8 cellular contexts compared by ENCODE assay signal in genomic region chr2:196638765-196639164, GRCh38. TPM values are rescaled to one million over a fixed set of nuclear protein-coding genes. Genes with fewer than 3 reads are reported as not detected.
DNase-seq lines count a peak whose midpoint lies in the region; ATAC-seq, FAIRE-seq and TF ChIP-seq lines count a peak whose summit lies in the region.

No MANE protein-coding gene starts in this region.

- POLR2A ChIA-PET in RWPE1 (lab: Yijun Ruan, JAX; ENCODE audit: low non-redundant PET) = interaction anchor here (1.1 kb wide), 1 partner anchor 37 kb away, joined by 3 read pairs; no protein-coding TSS in a partner anchor

- peak overlapping the region in 3 of 4 donors; percentile 46 to 77 (median 69) for H3K4me3 ChIP-seq in Peyer's patch
- peak overlapping the region; percentile 81 for H3K4me3 ChIP-seq in epithelial cell of proximal tubule (ENCODE audit: low read depth, low read length)
- no peak overlapping the region for H3K4me3 ChIP-seq in ovary

- ATAC-seq in HG03175 (IDR thresholded peaks at IDR 0.05; ENCODE audit: unreplicated experiment) (no peak), GM19463 (IDR thresholded peaks at IDR 0.05; ENCODE audit: unreplicated experiment) (no peak)

- H3K27ac ChIP-seq in Peyer's patch = no peak overlapping the region
- H3K27ac ChIP-seq in ovary = no peak overlapping the region
- H3K27ac ChIP-seq in RWPE1 = no peak overlapping the region

- CTCF ChIA-PET in RWPE1 (lab: Yijun Ruan, JAX) = interaction anchor here (0.6 kb wide), 1 partner anchor 825 kb away, joined by 3 read pairs; no protein-coding TSS in a partner anchor

- intact Hi-C loops in ovary (cut with DNase I) = no loop called here

- DNase-seq in GM12891 (ENCODE audit: insufficient read length, low spot score) = no peak
- peak in 1 of 3 donors; percentile 47 for DNase-seq in Peyer's patch
- DNase-seq in epithelial cell of proximal tubule (ENCODE audit: low read depth) = no peak
- peak in 3 of 5 donors; percentile 15 to 30 (median 28) for DNase-seq in ovary
- no peak for DNase-seq in RWPE1 (ENCODE audit: low spot score)
- no peak for DNase-seq in HuH-7 (ENCODE audit: low spot score)

- WGBS in ovary, 3 donors = 92 to 94% (median 94%) methylated on average over 19 of the region's 19 CpGs

- H3K4me1 ChIP-seq in Peyer's patch = peaks cover 0 to 6% (median 0%) of the 10 kb centered on the region in 4 donors
- peaks cover 2% of the 10 kb centered on the region for H3K4me1 ChIP-seq in ovary (ENCODE audit: insufficient read depth)

- H3K36me3 ChIP-seq in Peyer's patch (no peaks in the 10 kb centered on the region), ovary (no peaks in the 10 kb centered on the region)

- TF ChIP-seq CTCF in Peyer's patch (IDR thresholded peaks at IDR 0.05) (no peak), epithelial cell of proximal tubule (conservative IDR thresholded peaks at IDR 0.05; ENCODE audit: low read depth, low read length) (no peak), ovary (IDR thresholded peaks at IDR 0.05) (no peak), RWPE1 (conservative IDR thresholded peaks at IDR 0.05; ENCODE audit: low read depth) (no peak)

- H3K9me3 ChIP-seq in Peyer's patch (no peaks in the 10 kb centered on the region), ovary (no peaks in the 10 kb centered on the region)

- TF ChIP-seq POLR2A in GM12891 (IDR thresholded peaks at IDR 0.05; ENCODE audit: low read depth, low read length) = no peak
- no peak for TF ChIP-seq POLR2A in Peyer's patch (IDR thresholded peaks at IDR 0.05)
- no peak for TF ChIP-seq POLR2A in ovary (IDR thresholded peaks at IDR 0.05)

- peak; percentile 33 for FAIRE-seq in GM12891 (lab: Jason Lieb, UNC)

- no peak for TF ChIP-seq EP300 in ovary (IDR thresholded peaks at IDR 0.05)

- no peaks in the 10 kb centered on the region for H3K27me3 ChIP-seq in Peyer's patch
- H3K27me3 ChIP-seq in ovary = no peaks in the 10 kb centered on the region

TF ChIP-seq in GM12891, 5 proteins besides CTCF, POLR2A, EP300 and RAD21:
- TF ChIP-seq POU2F2 (IDR thresholded peaks at IDR 0.05; ENCODE audit: low read depth, low read length) = no peak

RNA-seq across cellular contexts. Expression of gene CCDC150, which starts 0.8 kb away (rescaled TPM):
- polyA plus RNA-seq in GM12891 (2012; ENCODE audit: low read depth, missing spikeins) = 8.7 TPM
- total RNA-seq in Peyer's patch (10 to 100 TPM in 3 of 4 donors, 1 to 10 TPM in 1; 3.9 to 69.3 (median 13.6) TPM), epithelial cell of proximal tubule (5.7 and 12.5 TPM in 2 replicates), ovary (1 to 10 TPM in 3 of 7 donors, under 1 TPM in 4; 0.25 to 3.4 (median 0.99) TPM)
- polyA plus RNA-seq in ovary = 1 to 10 TPM; 1.1 to 3.5 TPM

RNA-seq across cellular contexts. Expression of gene HECW2, which starts 45.4 kb away (rescaled TPM):
- 25.2 TPM for polyA plus RNA-seq in GM12891 (2012; ENCODE audit: low read depth, missing spikeins)
- total RNA-seq in Peyer's patch (10 to 100 TPM in 1 of 4 donors, 1 to 10 TPM in 3; 1.7 to 32.2 (median 1.9) TPM), epithelial cell of proximal tubule (0.22 and 1.4 TPM in 2 replicates), ovary (10 to 100 TPM in 1 of 7 donors, 1 to 10 TPM in 6; 1.4 to 14.0 (median 2.0) TPM)
- 1 to 10 TPM in 1 of 2 donors, under 1 TPM in 1; 0.81 to 7.2 TPM for polyA plus RNA-seq in ovary

Comparison
In these comparisons a context has a peak if more than half of its experiments do, and no peak if none do; other contexts are left out.
1. DNase-seq: peak in ovary (3 of 5); none in GM12891 (single experiment), epithelial cell of proximal tubule (single experiment), RWPE1 (single experiment) and HuH-7 (single experiment).